In the genomic region with DNA sequence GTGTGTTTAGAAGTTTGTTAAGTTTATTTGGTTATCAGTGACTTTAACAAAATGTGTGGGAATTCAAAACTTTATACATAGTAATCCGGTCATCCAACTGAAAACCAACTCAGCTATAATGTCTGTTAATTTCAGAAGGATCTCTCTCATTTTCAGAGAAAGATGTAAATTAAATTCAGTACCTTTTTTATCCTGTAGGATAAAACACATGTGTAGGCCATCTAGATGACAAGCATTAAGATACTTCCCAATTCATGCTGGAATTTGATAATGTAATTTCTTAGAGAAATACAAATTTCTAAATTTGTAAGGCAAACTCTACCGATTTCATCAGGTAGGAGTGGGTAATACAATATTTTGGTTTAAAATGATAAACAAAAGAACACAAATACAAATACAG, we compare ENCODE assay signal across 28 cellular contexts. TPM values are rescaled to one million over a fixed set of nuclear protein-coding genes. Genes with fewer than 3 reads are reported as not detected.
"Had no signal": no experiment of that assay in that cellular context is flagged by ENCODE, and none has a peak within 500 bp of the region (broad histone marks: within the 10 kb centered on the region; RNA-seq: fewer than 3 reads in every experiment).

No MANE protein-coding gene starts in this region.

- H3K9me3 ChIP-seq: left ventricle myocardium inferior, mucosa of descending colon, right atrium auricular region, right lobe of liver, tibial nerve, upper lobe of left lung, vagina had no signal

- H3K4me1 ChIP-seq: left ventricle myocardium inferior, parathyroid adenoma, right atrium auricular region, right lobe of liver, upper lobe of left lung, vagina had no signal

- H3K27me3 Mint-ChIP-seq: stimulated activated memory B cell treated with anti-CD40 and anti-IgM and Interleukin-4, amounts not matched to agents 10 μg/mL and 1 μg/mL and 100 μg/mL, for 72 hours had no signal

- H3K4me1 Mint-ChIP-seq: immature natural killer cell; stimulated activated memory B cell treated with anti-CD40 and anti-IgM and Interleukin-4, amounts not matched to agents 10 μg/mL and 1 μg/mL and 100 μg/mL, for 72 hours; stimulated activated naive CD8-positive, alpha-beta T cell treated with anti-CD3 and anti-CD28 coated beads, Interleukin-15, amount 100 ng/mL, for 72 hours had no signal

- H3K4me3 Mint-ChIP-seq: immature natural killer cell; naive thymus-derived CD4-positive, alpha-beta T cell; natural killer cell treated with Interleukin-12 subunit alpha and Interleukin-12 subunit beta and Interleukin-15 and Interleukin-18, amount 100 ng/mL, for 72 hours; stimulated activated memory B cell treated with anti-CD40 and anti-IgM and Interleukin-4, amounts not matched to agents 10 μg/mL and 1 μg/mL and 100 μg/mL, for 72 hours; stimulated activated naive CD8-positive, alpha-beta T cell treated with anti-CD3 and anti-CD28 coated beads, Interleukin-15, amount 100 ng/mL, for 72 hours had no signal

- H3K27me3 ChIP-seq: right atrium auricular region, right lobe of liver, tibial nerve, upper lobe of left lung, vagina had no signal

- H3K9me3 Mint-ChIP-seq: naive thymus-derived CD4-positive, alpha-beta T cell; natural killer cell treated with Interleukin-12 subunit alpha and Interleukin-12 subunit beta and Interleukin-15 and Interleukin-18, amount 100 ng/mL, for 72 hours; stimulated activated memory B cell treated with anti-CD40 and anti-IgM and Interleukin-4, amounts not matched to agents 10 μg/mL and 1 μg/mL and 100 μg/mL, for 72 hours; stimulated activated naive CD8-positive, alpha-beta T cell treated with anti-CD3 and anti-CD28 coated beads, Interleukin-15, amount 100 ng/mL, for 72 hours had no signal

- H3K36me3 Mint-ChIP-seq: immature natural killer cell; naive thymus-derived CD4-positive, alpha-beta T cell; natural killer cell treated with Interleukin-12 subunit alpha and Interleukin-12 subunit beta and Interleukin-15 and Interleukin-18, amount 100 ng/mL, for 72 hours; stimulated activated memory B cell treated with anti-CD40 and anti-IgM and Interleukin-4, amounts not matched to agents 10 μg/mL and 1 μg/mL and 100 μg/mL, for 72 hours had no signal

- H3K4me3 ChIP-seq: left ventricle myocardium inferior, lung, mucosa of descending colon, right atrium auricular region, right lobe of liver, smooth muscle cell, tibial nerve, upper lobe of left lung, vagina had no signal

- H3K9ac ChIP-seq: parathyroid adenoma had no signal

- FAIRE-seq: islet of Langerhans had no signal

- DNase-seq: hypothalamus; immature natural killer cell; left ventricle myocardium inferior; mesendoderm; midbrain; mucosa of descending colon; naive thymus-derived CD4-positive, alpha-beta T cell; nucleus accumbens; right lobe of liver; stimulated activated CD4-positive, alpha-beta T cell treated with anti-CD3 and anti-CD28 coated beads, Interleukin-1b, Interleukin-23, amount 100 ng/mL, for 48 hours; stimulated activated CD4-positive, alpha-beta T cell treated with anti-CD3 and anti-CD28 coated beads, Interleukin-2, amount 100 ng/mL, for 48 hours; stimulated activated CD4-positive, alpha-beta T cell treated with anti-CD3 and anti-CD28 coated beads, Interleukin-4, amount 100 ng/mL, for 4 hours; stimulated activated CD8-positive, alpha-beta memory T cell treated with anti-CD3 and anti-CD28 coated beads, Interleukin-4, amount 100 ng/mL, for 48 hours; stimulated activated naive CD4-positive, alpha-beta T cell treated with Interleukin-2 at 50 U/mL for 16 hours; stimulated activated naive CD8-positive, alpha-beta T cell treated with anti-CD3 and anti-CD28 coated beads, Interleukin-15, amount 100 ng/mL, for 72 hours; substantia nigra; upper lobe of left lung had no signal

- H3K36me3 ChIP-seq: left ventricle myocardium inferior, right atrium auricular region, right lobe of liver, tibial nerve, upper lobe of left lung, vagina had no signal

- H3K27ac Mint-ChIP-seq: immature natural killer cell; naive thymus-derived CD4-positive, alpha-beta T cell; natural killer cell treated with Interleukin-12 subunit alpha and Interleukin-12 subunit beta and Interleukin-15 and Interleukin-18, amount 100 ng/mL, for 72 hours; stimulated activated memory B cell treated with anti-CD40 and anti-IgM and Interleukin-4, amounts not matched to agents 10 μg/mL and 1 μg/mL and 100 μg/mL, for 72 hours; stimulated activated naive CD8-positive, alpha-beta T cell treated with anti-CD3 and anti-CD28 coated beads, Interleukin-15, amount 100 ng/mL, for 72 hours had no signal

- H3K27ac ChIP-seq: left ventricle myocardium inferior, parathyroid adenoma, right atrium auricular region, right lobe of liver, tibial nerve, upper lobe of left lung, vagina had no signal

RNA-seq across cellular contexts. Expression of a gene that starts 43.4 kb away (rescaled TPM):
- total RNA-seq: natural killer cell treated with Interleukin-12 subunit alpha and Interleukin-12 subunit beta and Interleukin-15 and Interleukin-18, amount 100 ng/mL, for 72 hours; pulmonary artery endothelial cell had no signal
- polyA plus RNA-seq: immature natural killer cell; naive thymus-derived CD4-positive, alpha-beta T cell; neural cell; smooth muscle cell had no signal
